In genomic region chr15:63049747-63050439, GRCh38 we compare ENCODE assay signal across 9 cellular contexts. TPM values are rescaled to one million over a fixed set of nuclear protein-coding genes. Genes with fewer than 3 reads are reported as not detected.
DNase-seq lines count a peak whose midpoint lies in the region; ATAC-seq, FAIRE-seq and TF ChIP-seq lines count a peak whose summit lies in the region.
"Had no signal": no experiment of that assay in that cellular context is flagged by ENCODE, and none has a peak within 500 bp of the region (broad histone marks: within the 10 kb centered on the region; RNA-seq: fewer than 3 reads in every experiment).

No MANE protein-coding gene starts in this region.

- H3K4me3 Mint-ChIP-seq in T-helper 1 cell treated with Interleukin-12 subunit alpha and Interleukin-12 subunit beta and Interleukin-4 antibody, amounts not matched to agents 30 μg/mL and 1 μg/mL, for 36 hours = peak overlapping the region; percentile 43
- H3K4me3 Mint-ChIP-seq in astrocyte (ENCODE audit: unreplicated experiment) = peak overlapping the region; percentile 84

- no peak for DNase-seq in T-helper 1 cell
- no peak for DNase-seq in astrocyte (ENCODE audit: low read depth)
- no peak for DNase-seq in left colon
- no peak for DNase-seq in GM13977 (ENCODE audit: low spot score)
- no peak for DNase-seq in DMS53 treated with DMSO at 0.1 percent for 48 hours (lab: John Stamatoyannopoulos, UW; ENCODE audit: unreplicated experiment)
- DNase-seq: NCI-H1417 treated with DMSO at 0.1 percent for 48 hours had no signal

- H3K36me3 ChIP-seq in astrocyte (ENCODE audit: insufficient read depth, low read length) = peaks cover 75% of the 10 kb centered on the region

- no peaks in the 10 kb centered on the region for H3K9me3 ChIP-seq in astrocyte (ENCODE audit: insufficient read depth, low read depth, low read length)

- H3K4me1 Mint-ChIP-seq in T-helper 1 cell treated with Interleukin-12 subunit alpha and Interleukin-12 subunit beta and Interleukin-4 antibody, amounts not matched to agents 30 μg/mL and 1 μg/mL, for 36 hours (ENCODE audit: low read depth) = peaks cover 10% of the 10 kb centered on the region
- peaks cover 36% of the 10 kb centered on the region for H3K4me1 Mint-ChIP-seq in astrocyte (ENCODE audit: low read depth, unreplicated experiment)

- H3K27me3 ChIP-seq in astrocyte (ENCODE audit: insufficient read depth, low read length) = no peaks in the 10 kb centered on the region

- no peak for FAIRE-seq in astrocyte (lab: Jason Lieb, UNC)

- in situ Hi-C loops in GM13977 (cut with MboI; ENCODE audit: low pct_unique_long_range_greater_than_20kb, low sequenced_read_pairs, unreplicated experiment) = no loop called here

- peaks cover 56% of the 10 kb centered on the region for H3K27me3 Mint-ChIP-seq in T-helper 1 cell treated with Interleukin-12 subunit alpha and Interleukin-12 subunit beta and Interleukin-4 antibody, amounts not matched to agents 30 μg/mL and 1 μg/mL, for 36 hours (ENCODE audit: low read depth)
- H3K27me3 Mint-ChIP-seq in astrocyte (ENCODE audit: low read depth, unreplicated experiment) = no peaks in the 10 kb centered on the region

- H4K20me1 ChIP-seq in astrocyte (ENCODE audit: insufficient read depth, low read length) = peaks cover 95% of the 10 kb centered on the region

- peak; percentile 2 for ATAC-seq in left colon
- ATAC-seq in GM21737 (IDR thresholded peaks at IDR 0.05; ENCODE audit: unreplicated experiment) = no peak

- H3K9me3 Mint-ChIP-seq in T-helper 1 cell treated with Interleukin-12 subunit alpha and Interleukin-12 subunit beta and Interleukin-4 antibody, amounts not matched to agents 30 μg/mL and 1 μg/mL, for 36 hours = no peaks in the 10 kb centered on the region
- no peaks in the 10 kb centered on the region for H3K9me3 Mint-ChIP-seq in astrocyte (ENCODE audit: unreplicated experiment)

- peak overlapping the region; percentile 92 for H3K4me2 ChIP-seq in astrocyte (ENCODE audit: low read length)

- no peak for TF ChIP-seq CTCF in astrocyte (IDR thresholded peaks at IDR 0.05; ENCODE audit: insufficient read depth, low read depth, low read length)
- TF ChIP-seq CTCF in GM13977 (IDR thresholded peaks at IDR 0.05; ENCODE audit: extremely low read depth, insufficient read depth, missing control alignments) = no peak

- H3K9ac ChIP-seq in astrocyte (ENCODE audit: low read length) = peak overlapping the region; percentile 100

- H3K79me2 ChIP-seq in astrocyte (ENCODE audit: insufficient read depth, low read length) = peaks cover 92% of the 10 kb centered on the region

- intact Hi-C loops in left colon (cut with DNase I, micrococcal nuclease) = loop anchor here in 1 of 2 donors (5.0 to 10.0 kb wide), 2 partner anchors 42 to 155 kb away; no protein-coding TSS in a partner anchor

- H2AFZ ChIP-seq in astrocyte (ENCODE audit: low read depth, low read length) = no peak overlapping the region

- H3K4me1 ChIP-seq in astrocyte (ENCODE audit: insufficient read depth, low read length) = peaks cover 69% of the 10 kb centered on the region

- peaks cover 2% of the 10 kb centered on the region for H3K36me3 Mint-ChIP-seq in T-helper 1 cell treated with Interleukin-12 subunit alpha and Interleukin-12 subunit beta and Interleukin-4 antibody, amounts not matched to agents 30 μg/mL and 1 μg/mL, for 36 hours (ENCODE audit: low read depth)
- H3K36me3 Mint-ChIP-seq in astrocyte (ENCODE audit: low read depth, unreplicated experiment) = peaks cover 31% of the 10 kb centered on the region

- H3K27ac ChIP-seq in astrocyte (ENCODE audit: low read depth, low read length) (peak overlapping the region; percentile 92), temporal lobe (ENCODE audit: low read depth, low read length) (peak overlapping the region; percentile 7)

- H3K4me3 ChIP-seq in astrocyte (ENCODE audit: insufficient read depth, low read depth, low read length) = peak overlapping the region; percentile 99

- H3K27ac Mint-ChIP-seq in T-helper 1 cell treated with Interleukin-12 subunit alpha and Interleukin-12 subunit beta and Interleukin-4 antibody, amounts not matched to agents 30 μg/mL and 1 μg/mL, for 36 hours = no peak overlapping the region
- H3K27ac Mint-ChIP-seq in astrocyte (ENCODE audit: unreplicated experiment) = peak overlapping the region; percentile 92

RNA-seq across cellular contexts. Expression of gene TPM1, which starts 7.3 kb away (rescaled TPM):
- total RNA-seq in astrocyte = 2,922 and 3,062 TPM in 2 replicates
- total RNA-seq in left colon = 100 to 1,000 TPM; 576 to 607 TPM
- total RNA-seq in temporal lobe = 80.2 TPM
